Comparison of ENCODE assay signal across 8 cellular contexts in the genomic region with DNA sequence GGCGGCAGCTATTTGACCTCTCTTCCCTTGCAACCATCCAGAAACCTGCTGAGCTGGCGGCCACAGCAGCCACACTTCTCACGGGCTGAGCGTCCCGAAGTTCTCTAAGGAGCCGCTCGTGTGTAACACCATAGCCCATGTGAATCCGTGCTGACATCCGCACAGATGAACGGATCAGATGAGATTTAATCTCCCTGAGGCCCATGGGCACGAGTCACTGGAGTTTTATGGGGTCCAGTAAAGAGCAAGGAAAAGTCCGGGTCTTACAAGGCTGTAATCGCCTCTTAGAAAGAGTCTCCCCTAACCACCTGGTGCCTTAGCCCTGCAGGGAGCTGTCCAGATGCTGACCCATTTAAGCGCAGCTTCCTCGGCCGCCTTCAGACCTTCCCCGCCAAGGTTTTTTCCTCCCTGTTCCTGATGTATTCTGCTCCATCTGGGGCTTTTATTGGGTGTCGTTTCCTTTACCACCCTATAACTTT. TPM values are rescaled to one million over a fixed set of nuclear protein-coding genes. Genes with fewer than 3 reads are reported as not detected.
A peak's percentile ranks its signal among the peaks of the same experiment; 100 is the strongest.
DNase-seq lines count a peak whose midpoint lies in the region; ATAC-seq and TF ChIP-seq lines count a peak whose summit lies in the region.

No MANE protein-coding gene starts in this region.

- no peaks in the 10 kb centered on the region for H3K4me1 ChIP-seq in right cardiac atrium (ENCODE audit: control insufficient read depth, insufficient read depth, low read length)

- H3K9me3 ChIP-seq in WERI-Rb-1 (ENCODE audit: severe bottlenecking) (no peaks in the 10 kb centered on the region), right cardiac atrium (ENCODE audit: control insufficient read depth, low read length) (no peaks in the 10 kb centered on the region)

- peak; percentile 15 for DNase-seq in stimulated activated CD4-positive, alpha-beta T cell treated with anti-CD3 and anti-CD28 coated beads, Interleukin-15, amount 100 ng/mL, for 24 hours
- no peak for DNase-seq in stimulated activated CD4-positive, alpha-beta T cell treated with anti-CD3 and anti-CD28 coated beads, Interleukin-4, amount 100 ng/mL, for 4 hours
- DNase-seq in WERI-Rb-1, result peak; percentile 84
- peak; percentile 39 to 75 (median 64) for DNase-seq in right cardiac atrium
- DNase-seq in stimulated activated CD4-positive, alpha-beta T cell treated with anti-CD3 and anti-CD28 coated beads, Interleukin-2, amount 100 ng/mL, for 48 hours, result peak; percentile 10 to 24
- DNase-seq in NCI-H2227 (lab: John Stamatoyannopoulos, UW; ENCODE audit: unreplicated experiment), result no peak

- H3K4me3 ChIP-seq in WERI-Rb-1 (ENCODE audit: low read depth, low read length), result peak overlapping the region; percentile 38
- no peak overlapping the region for H3K4me3 ChIP-seq in right cardiac atrium (ENCODE audit: low read length)

- peak overlapping the region; percentile 71 for H3K27ac ChIP-seq in WERI-Rb-1
- H3K27ac ChIP-seq in right cardiac atrium (ENCODE audit: low read length), result no peak overlapping the region

- WGBS in right cardiac atrium, result 5% methylated on average over 18 of the region's 18 CpGs

- H3K27me3 ChIP-seq in WERI-Rb-1 (ENCODE audit: insufficient read depth, low read depth, severe bottlenecking), result no peaks in the 10 kb centered on the region
- no peaks in the 10 kb centered on the region for H3K27me3 ChIP-seq in right cardiac atrium (ENCODE audit: control insufficient read depth, insufficient read depth)

- TF ChIP-seq CTCF in WERI-Rb-1 (IDR thresholded peaks at IDR 0.05; ENCODE audit: low read depth, low read length), result no peak

- H3K36me3 ChIP-seq in WERI-Rb-1, result no peaks in the 10 kb centered on the region

- intact Hi-C loops in right cardiac atrium (cut with DNase I), result no loop called here

- ATAC-seq in right cardiac atrium (peak; percentile 62 to 65), HG03460 (IDR thresholded peaks at IDR 0.05; ENCODE audit: unreplicated experiment) (no peak), HG03045 (IDR thresholded peaks at IDR 0.05; ENCODE audit: unreplicated experiment) (no peak)

RNA-seq across cellular contexts. Expression of a gene that starts 5.5 kb away (rescaled TPM):
- not detected for total RNA-seq in right cardiac atrium
- polyA plus RNA-seq in right cardiac atrium, result not detected

Comparison
In these comparisons a context has a peak if more than half of its experiments do, and no peak if none do; other contexts are left out.
1. DNase-seq: peak in stimulated activated CD4-positive, alpha-beta T cell treated with anti-CD3 and anti-CD28 coated beads, Interleukin-15, amount 100 ng/mL, for 24 hours (single experiment), WERI-Rb-1 (single experiment), right cardiac atrium (3 of 3) and stimulated activated CD4-positive, alpha-beta T cell treated with anti-CD3 and anti-CD28 coated beads, Interleukin-2, amount 100 ng/mL, for 48 hours (2 of 2); none in stimulated activated CD4-positive, alpha-beta T cell treated with anti-CD3 and anti-CD28 coated beads, Interleukin-4, amount 100 ng/mL, for 4 hours (0 of 2) and NCI-H2227 (single experiment).
2. ATAC-seq: peak in right cardiac atrium (2 of 2); none in HG03460 (single experiment) and HG03045 (single experiment).